Comparison of ENCODE assay signal across 10 cellular contexts in the genomic region with DNA sequence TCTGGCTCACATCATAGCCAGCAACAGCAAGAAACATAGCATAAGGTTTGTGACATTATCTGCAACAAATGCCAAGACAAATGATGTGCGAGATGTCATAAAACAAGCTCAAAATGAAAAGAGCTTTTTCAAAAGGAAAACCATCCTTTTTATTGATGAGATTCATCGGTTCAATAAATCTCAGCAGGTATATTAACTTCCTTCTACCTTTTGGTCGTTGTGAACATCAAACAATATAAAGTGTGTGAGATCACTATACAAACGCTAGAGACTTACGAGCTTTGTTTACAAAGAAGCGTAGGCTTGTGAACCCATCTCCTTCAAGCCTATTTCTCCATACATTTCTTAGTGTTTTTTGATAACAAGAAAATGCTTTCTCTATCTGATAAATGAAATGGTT. TPM values are rescaled to one million over a fixed set of nuclear protein-coding genes. Genes with fewer than 3 reads are reported as not detected.
DNase-seq lines count a peak whose midpoint lies in the region; ATAC-seq and TF ChIP-seq lines count a peak whose summit lies in the region.
"Had no signal": no experiment of that assay in that cellular context is flagged by ENCODE, and none has a peak within 500 bp of the region (broad histone marks: within the 10 kb centered on the region; RNA-seq: fewer than 3 reads in every experiment).

No MANE protein-coding gene starts in this region.

- intact Hi-C loops in activated T-helper 2 cell treated with anti-CD3 and anti-CD28 coated beads, Interferon-gamma antibody, Interleukin-2, Interleukin-4, amounts not matched to agents 10 μg/mL and 5 μg/mL and 100 μg/mL, durations not matched to agents 14 hours and 24 hours and 36 hours (cut with micrococcal nuclease), result loop anchor here (10.0 kb wide), 4 partner anchors 486 to 1246 kb away; partner anchors contain the start of genes GMDS and PSMG4
- intact Hi-C loops in left lung (cut with DNase I), result no loop called here

- H3F3A ChIP-seq in GM23338 (replicated peaks; ENCODE audit: low read depth), result no peaks in the 10 kb centered on the region

- H3K36me3 Mint-ChIP-seq in GM23338 (ENCODE audit: low read depth), result peaks cover 12% of the 10 kb centered on the region; the same call in 2 of the 3 replicates
- H3K36me3 Mint-ChIP-seq in activated T-helper 2 cell treated with anti-CD3 and anti-CD28 coated beads, Interferon-gamma antibody, Interleukin-2, Interleukin-4, amounts not matched to agents 10 μg/mL and 5 μg/mL and 100 μg/mL, durations not matched to agents 14 hours and 24 hours and 36 hours (ENCODE audit: low read depth), result peaks cover 54% of the 10 kb centered on the region
- peaks cover 8% of the 10 kb centered on the region for H3K36me3 Mint-ChIP-seq in memory B cell

- no peaks in the 10 kb centered on the region for H3K36me3 ChIP-seq in GM23338 (ENCODE audit: insufficient read depth)
- peaks cover 0 to 14% of the 10 kb centered on the region in 2 donors for H3K36me3 ChIP-seq in left lung

- H3K27me3 ChIP-seq in AG04450 (ENCODE audit: control insufficient read depth, insufficient read depth, low read length) (no peaks in the 10 kb centered on the region), GM23338 (ENCODE audit: insufficient read depth) (peaks cover 5% of the 10 kb centered on the region; the same call in 1 of the 2 replicates), left lung (no peaks in the 10 kb centered on the region)
- H3K27me3 ChIP-seq: adrenal gland had no signal

- POLR2A ChIA-PET in AG04450 (lab: Yijun Ruan, JAX), result no interaction called here

- H3K4me3 Mint-ChIP-seq in GM23338 (peak overlapping the region; percentile 52), memory B cell (peak overlapping the region; percentile 54)
- peak overlapping the region; percentile 90 for H3K4me3 Mint-ChIP-seq in activated T-helper 2 cell treated with anti-CD3 and anti-CD28 coated beads, Interferon-gamma antibody, Interleukin-2, Interleukin-4, amounts not matched to agents 10 μg/mL and 5 μg/mL and 100 μg/mL, durations not matched to agents 14 hours and 24 hours and 36 hours (ENCODE audit: low read depth)

- H2AFZ ChIP-seq in GM23338, result no peak overlapping the region

- H3K27ac ChIP-seq in AG04450 (ENCODE audit: low read depth, low read length) (no peak overlapping the region), GM23338 (ENCODE audit: low read depth) (no peak overlapping the region), left lung (peak overlapping the region in 1 of 2 donors; percentile 40)
- H3K27ac ChIP-seq: adrenal gland had no signal

- H3K4me1 Mint-ChIP-seq in GM23338, result peaks cover 38% of the 10 kb centered on the region
- H3K4me1 Mint-ChIP-seq in activated T-helper 2 cell treated with anti-CD3 and anti-CD28 coated beads, Interferon-gamma antibody, Interleukin-2, Interleukin-4, amounts not matched to agents 10 μg/mL and 5 μg/mL and 100 μg/mL, durations not matched to agents 14 hours and 24 hours and 36 hours (ENCODE audit: low read depth), result peaks cover 41% of the 10 kb centered on the region
- peaks cover 19% of the 10 kb centered on the region for H3K4me1 Mint-ChIP-seq in memory B cell

- no peak for ATAC-seq in GM23338
- no peak for ATAC-seq in memory B cell (ENCODE audit: low read depth)
- ATAC-seq in left lung, result no peak
- no peak for ATAC-seq in GM18907 (IDR thresholded peaks at IDR 0.05; ENCODE audit: unreplicated experiment)

- no peaks in the 10 kb centered on the region for H3K9me2 ChIP-seq in GM23338 (ENCODE audit: insufficient read depth)

- H3K27ac Mint-ChIP-seq in GM23338 (no peak overlapping the region), memory B cell (no peak overlapping the region)
- no peak overlapping the region for H3K27ac Mint-ChIP-seq in activated T-helper 2 cell treated with anti-CD3 and anti-CD28 coated beads, Interferon-gamma antibody, Interleukin-2, Interleukin-4, amounts not matched to agents 10 μg/mL and 5 μg/mL and 100 μg/mL, durations not matched to agents 14 hours and 24 hours and 36 hours

- H3K9me3 ChIP-seq in AG04450 (ENCODE audit: control insufficient read depth, insufficient read depth, low read length), result peaks cover under 1% of the 10 kb centered on the region; the same call in 1 of the 2 replicates
- no peaks in the 10 kb centered on the region for H3K9me3 ChIP-seq in left lung
- H3K9me3 ChIP-seq: adrenal gland had no signal

- H3K4me3 ChIP-seq in AG04450 (ENCODE audit: low read depth, low read length), result peak overlapping the region; percentile 91
- H3K4me3 ChIP-seq in GM23338, result no peak overlapping the region
- H3K4me3 ChIP-seq in left lung, result peak overlapping the region in 1 of 2 donors; percentile 89

- CTCF ChIA-PET in AG04450 (lab: Charles Lee), result interaction anchor here (0.7 to 5.8 kb wide), 8 partner anchors 12 to 184 kb away, joined by 3 to 46 read pairs (median 10); partner anchors contain the start of gene MYLK4

- H3K27me3 Mint-ChIP-seq in GM23338 (ENCODE audit: insufficient read depth, low read depth, poor library complexity) (peaks cover 7% of the 10 kb centered on the region), memory B cell (no peaks in the 10 kb centered on the region)
- no peaks in the 10 kb centered on the region for H3K27me3 Mint-ChIP-seq in activated T-helper 2 cell treated with anti-CD3 and anti-CD28 coated beads, Interferon-gamma antibody, Interleukin-2, Interleukin-4, amounts not matched to agents 10 μg/mL and 5 μg/mL and 100 μg/mL, durations not matched to agents 14 hours and 24 hours and 36 hours (ENCODE audit: low read depth)

- H3K4me1 ChIP-seq in GM23338 (ENCODE audit: insufficient read depth), result peaks cover 35% of the 10 kb centered on the region
- peaks cover 14 to 64% of the 10 kb centered on the region in 2 donors for H3K4me1 ChIP-seq in left lung

- DNase-seq in AG04450 (ENCODE audit: low read depth, low spot score), result no peak
- DNase-seq in GM23338 (ENCODE audit: low spot score), result no peak
- DNase-seq in activated T-helper 2 cell treated with anti-CD3 and anti-CD28 coated beads, Interferon-gamma antibody, Interleukin-2, Interleukin-4, amounts not matched to agents 10 μg/mL and 5 μg/mL and 100 μg/mL, durations not matched to agents 14 hours and 24 hours and 36 hours (ENCODE audit: low spot score), result no peak
- DNase-seq in memory B cell (ENCODE audit: low spot score in 2 of 2), result no peak
- no peak for DNase-seq in left lung
- DNase-seq in hippocampal formation (lab: John Stamatoyannopoulos, UW), result no peak
- no peak for DNase-seq in stimulated activated CD4-positive, alpha-beta T cell treated with anti-CD3 and anti-CD28 coated beads, Interleukin-2, amount 100 ng/mL, for 48 hours
- DNase-seq: adrenal gland, NCI-H1105 had no signal

- H3K4me2 ChIP-seq in GM23338, result no peak overlapping the region; the same call in 1 of the 2 replicates

- peaks cover 76% of the 10 kb centered on the region for H3K79me2 ChIP-seq in GM23338 (replicated peaks; ENCODE audit: insufficient read depth)

- 0 out of 3 replicates have a peak, but pooled peaks cover 4% of the 10 kb centered on the region for H3K9me3 Mint-ChIP-seq in GM23338
- no peaks in the 10 kb centered on the region for H3K9me3 Mint-ChIP-seq in activated T-helper 2 cell treated with anti-CD3 and anti-CD28 coated beads, Interferon-gamma antibody, Interleukin-2, Interleukin-4, amounts not matched to agents 10 μg/mL and 5 μg/mL and 100 μg/mL, durations not matched to agents 14 hours and 24 hours and 36 hours
- H3K9me3 Mint-ChIP-seq in memory B cell, result no peaks in the 10 kb centered on the region

- peaks cover 56% of the 10 kb centered on the region for H4K20me1 ChIP-seq in GM23338 (replicated peaks; ENCODE audit: insufficient read depth)

- no peak for TF ChIP-seq CTCF in AG04450 (IDR thresholded peaks at IDR 0.05; ENCODE audit: low read depth, low read length)
- no peak for TF ChIP-seq CTCF in GM23338 (conservative IDR thresholded peaks at IDR 0.05; ENCODE audit: low read depth in 2 of 2)
- no peak for TF ChIP-seq CTCF in left lung (IDR thresholded peaks at IDR 0.05)

TF ChIP-seq in GM23338, 12 proteins besides CTCF, POLR2A, EP300 and RAD21 (continues in another document):
- TF ChIP-seq, protein P1, sequence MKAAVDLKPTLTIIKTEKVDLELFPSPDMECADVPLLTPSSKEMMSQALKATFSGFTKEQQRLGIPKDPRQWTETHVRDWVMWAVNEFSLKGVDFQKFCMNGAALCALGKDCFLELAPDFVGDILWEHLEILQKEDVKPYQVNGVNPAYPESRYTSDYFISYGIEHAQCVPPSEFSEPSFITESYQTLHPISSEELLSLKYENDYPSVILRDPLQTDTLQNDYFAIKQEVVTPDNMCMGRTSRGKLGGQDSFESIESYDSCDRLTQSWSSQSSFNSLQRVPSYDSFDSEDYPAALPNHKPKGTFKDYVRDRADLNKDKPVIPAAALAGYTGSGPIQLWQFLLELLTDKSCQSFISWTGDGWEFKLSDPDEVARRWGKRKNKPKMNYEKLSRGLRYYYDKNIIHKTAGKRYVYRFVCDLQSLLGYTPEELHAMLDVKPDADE (IDR thresholded peaks at IDR 0.05), result no peak
- no peak for TF ChIP-seq CREB1 (CRISPR knock-in tag; IDR thresholded peaks at IDR 0.05; ENCODE audit: low read depth)
- no peak for TF ChIP-seq ZNF331 (CRISPR knock-in tag; IDR thresholded peaks at IDR 0.05; ENCODE audit: low read depth)

RNA-seq across cellular contexts. Expression of gene WRNIP1, which starts 3.5 kb away (rescaled TPM):
- 28.0 and 35.2 TPM in 2 replicates for polyA plus RNA-seq in AG04450 (2011; rRNA removed)
- 24.0 and 33.9 TPM in 2 replicates for polyA minus RNA-seq in AG04450 (2011; rRNA and poly(A)+ RNA removed)
- 50.4 and 66.0 TPM in 2 replicates for total RNA-seq in GM23338 (2014; rRNA removed; shearing (Covaris generic))
- polyA plus RNA-seq in GM23338 (2016; fragmentation: Nextera tagmentation; extraction: Ambion mirVana), result 27.6 and 34.8 TPM in 2 replicates
- total RNA-seq in activated T-helper 2 cell treated with anti-CD3 and anti-CD28 coated beads, Interferon-gamma antibody, Interleukin-2, Interleukin-4, amounts not matched to agents 10 μg/mL and 5 μg/mL and 100 μg/mL, durations not matched to agents 14 hours and 24 hours and 36 hours, result 47.2 and 47.8 TPM in 2 replicates
- 10 to 100 TPM; 34.9 to 37.4 TPM for total RNA-seq in left lung

RNA-seq across cellular contexts. Expression of gene MYLK4, which starts 18.0 kb away (rescaled TPM):
- polyA plus RNA-seq in AG04450 (2011; rRNA removed) (0.21 and 0.22 TPM in 2 replicates), GM23338 (2016; fragmentation: Nextera tagmentation; extraction: Ambion mirVana) (0.03 TPM in 2 replicates)
- 0.13 and 0.14 TPM in 2 replicates for polyA minus RNA-seq in AG04450 (2011; rRNA and poly(A)+ RNA removed)
- 0.12 and 0.17 TPM in 2 replicates for total RNA-seq in GM23338 (2014; rRNA removed; shearing (Covaris generic))
- total RNA-seq in activated T-helper 2 cell treated with anti-CD3 and anti-CD28 coated beads, Interferon-gamma antibody, Interleukin-2, Interleukin-4, amounts not matched to agents 10 μg/mL and 5 μg/mL and 100 μg/mL, durations not matched to agents 14 hours and 24 hours and 36 hours, result 0.21 and 0.23 TPM in 2 replicates
- 1 to 10 TPM in 1 of 2 donors, under 1 TPM in 1; 0.52 to 1.2 TPM for total RNA-seq in left lung
